9 cellular contexts compared by ENCODE assay signal in the genomic region with DNA sequence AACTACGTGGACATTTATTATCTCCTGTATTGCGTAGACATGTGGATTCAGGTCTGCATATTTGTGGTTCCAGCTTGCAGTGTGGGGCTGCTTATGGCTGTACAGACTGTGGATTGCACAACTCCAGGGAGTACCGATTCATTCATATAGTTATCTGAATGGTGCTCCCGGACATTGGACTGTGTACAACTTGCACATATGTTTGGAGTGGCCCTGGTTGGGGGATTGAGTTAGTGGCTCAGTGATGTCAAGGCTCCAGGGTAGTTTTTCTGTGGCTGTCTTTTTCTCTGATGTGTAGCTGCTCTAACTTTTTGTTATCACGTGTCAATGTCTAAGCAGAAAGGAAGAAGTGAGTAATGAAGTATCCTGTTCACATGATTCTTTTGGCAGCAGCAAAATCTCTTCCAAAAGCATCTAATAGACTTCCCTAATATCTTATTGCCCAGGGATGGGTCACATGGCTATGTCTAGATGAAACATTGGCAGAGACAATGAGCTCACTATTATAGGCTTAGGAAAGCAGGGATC. TPM values are rescaled to one million over a fixed set of nuclear protein-coding genes. Genes with fewer than 3 reads are reported as not detected.
A peak's percentile ranks its signal among the peaks of the same experiment; 100 is the strongest.
DNase-seq lines count a peak whose midpoint lies in the region; ATAC-seq and TF ChIP-seq lines count a peak whose summit lies in the region.
"Had no signal": no experiment of that assay in that cellular context is flagged by ENCODE, and none has a peak within 500 bp of the region (broad histone marks: within the 10 kb centered on the region; RNA-seq: fewer than 3 reads in every experiment).

No MANE protein-coding gene starts in this region.

- H3K36me3 Mint-ChIP-seq in WTC11 = 0 out of 2 replicates have a peak, but pooled peaks cover 3% of the 10 kb centered on the region
- H3K36me3 Mint-ChIP-seq: activated naive CD8-positive, alpha-beta T cell had no signal

- POLR2A ChIA-PET in WTC11 (lab: Charles Lee) = no interaction called here

- no peak for TF ChIP-seq EP300 in suprapubic skin (IDR thresholded peaks at IDR 0.05)

- H3K27me3 ChIP-seq in right atrium auricular region (no peaks in the 10 kb centered on the region), suprapubic skin (no peaks in the 10 kb centered on the region)

- intact Hi-C loops in head of caudate nucleus (cut with DNase I) = loop anchor here (5.0 kb wide), 1 partner anchor 47 kb away; no protein-coding TSS in a partner anchor

- no peak for TF ChIP-seq CTCF in WTC11 (IDR thresholded peaks at IDR 0.05)
- no peak for TF ChIP-seq CTCF in right atrium auricular region (IDR thresholded peaks at IDR 0.05)
- TF ChIP-seq CTCF in suprapubic skin (IDR thresholded peaks at IDR 0.05) = no peak

- CTCF ChIA-PET in WTC11 (lab: Charles Lee) = interaction anchor here (1.5 kb wide), 1 partner anchor 38 kb away, joined by 3 read pairs; no protein-coding TSS in a partner anchor

- no peak overlapping the region for H3K27ac Mint-ChIP-seq in WTC11
- H3K27ac Mint-ChIP-seq: activated naive CD8-positive, alpha-beta T cell had no signal

- no peaks in the 10 kb centered on the region; the same call in 1 of the 2 replicates for H3K9me3 Mint-ChIP-seq in WTC11

- H3K4me3 Mint-ChIP-seq in WTC11 = no peak overlapping the region
- H3K4me3 Mint-ChIP-seq: activated naive CD8-positive, alpha-beta T cell had no signal

- DNase-seq in HS-5 (ENCODE audit: low read depth) (peak; percentile 90), WTC11 (ENCODE audit: low spot score) (no peak), right atrium auricular region (ENCODE audit: low spot score) (no peak), suprapubic skin (ENCODE audit: low spot score in 2 of 2) (no peak), head of caudate nucleus (no peak)
- DNase-seq in activated naive CD4-positive, alpha-beta T cell (lab: John Stamatoyannopoulos, UW) = no peak
- DNase-seq: NCI-H526 treated with DMSO at 0.1 percent for 48 hours had no signal

- ATAC-seq in WTC11 (no peak), GM21528 (IDR thresholded peaks at IDR 0.05; ENCODE audit: low FRiP score, unreplicated experiment) (no peak)

- H3K36me3 ChIP-seq in right atrium auricular region (no peaks in the 10 kb centered on the region), suprapubic skin (no peaks in the 10 kb centered on the region)

- H3K4me1 Mint-ChIP-seq in WTC11 = peaks cover 4% of the 10 kb centered on the region; the same call in 1 of the 2 replicates

- WGBS in suprapubic skin = 27% methylated on average over 5 of the region's 5 CpGs

- H3K4me3 ChIP-seq in right atrium auricular region = no peak overlapping the region
- H3K4me3 ChIP-seq in suprapubic skin = no peak overlapping the region

- H3K27ac ChIP-seq in right atrium auricular region (peak overlapping the region; percentile 15 to 54), suprapubic skin (peak overlapping the region; percentile 75)

- TF ChIP-seq POLR2A in suprapubic skin (IDR thresholded peaks at IDR 0.05) = no peak

- no peaks in the 10 kb centered on the region; the same call in 1 of the 2 replicates for H3K27me3 Mint-ChIP-seq in WTC11 (ENCODE audit: low read depth)

- H3K4me1 ChIP-seq in right atrium auricular region (peaks cover 0 to 41% of the 10 kb centered on the region in 2 donors), suprapubic skin (peaks cover 30% of the 10 kb centered on the region)

- H3K9me3 ChIP-seq in right atrium auricular region (no peaks in the 10 kb centered on the region), suprapubic skin (no peaks in the 10 kb centered on the region)

TF ChIP-seq in WTC11, 78 proteins besides CTCF, POLR2A, EP300 and RAD21:
- TF ChIP-seq NFE2L1 (CRISPR knock-in tag; IDR thresholded peaks at IDR 0.05) (no peak), GABPB1 (CRISPR knock-in tag; IDR thresholded peaks at IDR 0.05) (peak; percentile 63; the same call in 1 of the 2 replicates)
- TF ChIP-seq, protein P1, sequence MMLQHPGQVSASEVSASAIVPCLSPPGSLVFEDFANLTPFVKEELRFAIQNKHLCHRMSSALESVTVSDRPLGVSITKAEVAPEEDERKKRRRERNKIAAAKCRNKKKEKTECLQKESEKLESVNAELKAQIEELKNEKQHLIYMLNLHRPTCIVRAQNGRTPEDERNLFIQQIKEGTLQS (CRISPR knock-in tag; conservative IDR thresholded peaks at IDR 0.05) = no peak

RNA-seq across cellular contexts. Expression of a gene that starts 15.8 kb away (rescaled TPM):
- total RNA-seq in WTC11 (2021) = 8.1 to 8.7 TPM (median 8.3 TPM) in 3 replicates
- 10 to 100 TPM; 25.9 to 27.2 TPM for total RNA-seq in right atrium auricular region
- total RNA-seq in suprapubic skin = 10 to 100 TPM; 13.1 to 48.0 (median 20.6) TPM
